ENCODE assay signal across 20 cellular contexts in genomic region chr22:35434061-35434750, GRCh38. TPM values are rescaled to one million over a fixed set of nuclear protein-coding genes. Genes with fewer than 3 reads are reported as not detected.
A peak's percentile ranks its signal among the peaks of the same experiment; 100 is the strongest.
DNase-seq lines count a peak whose midpoint lies in the region; ATAC-seq, FAIRE-seq and TF ChIP-seq lines count a peak whose summit lies in the region.
"Had no signal": no experiment of that assay in that cellular context is flagged by ENCODE, and none has a peak within 500 bp of the region (broad histone marks: within the 10 kb centered on the region; RNA-seq: fewer than 3 reads in every experiment).

No MANE protein-coding gene starts in this region.

- no peak overlapping the region for H3K9ac ChIP-seq in astrocyte (ENCODE audit: low read length)
- H3K9ac ChIP-seq in neural progenitor cell = no peak overlapping the region
- H3K9ac ChIP-seq: BLaER1 had no signal

- H3K27ac Mint-ChIP-seq in astrocyte (ENCODE audit: unreplicated experiment) (no peak overlapping the region), nephron progenitor cell (peak overlapping the region; percentile 32), neural progenitor cell (no peak overlapping the region)
- H3K27ac Mint-ChIP-seq: CD8-positive, alpha-beta T cell; HFFc6 had no signal

- ATAC-seq in HG02588 (IDR thresholded peaks at IDR 0.05; ENCODE audit: unreplicated experiment) = no peak
- ATAC-seq in GM21390 (IDR thresholded peaks at IDR 0.05; ENCODE audit: unreplicated experiment) = no peak
- ATAC-seq: CD8-positive, alpha-beta T cell had no signal

- FAIRE-seq in astrocyte (lab: Jason Lieb, UNC) = no peak

- H3K4me1 Mint-ChIP-seq in astrocyte (ENCODE audit: low read depth, unreplicated experiment) = peaks cover 5% of the 10 kb centered on the region
- H3K4me1 Mint-ChIP-seq in nephron progenitor cell = peaks cover 4% of the 10 kb centered on the region
- peaks cover 5% of the 10 kb centered on the region for H3K4me1 Mint-ChIP-seq in neural progenitor cell

- H3K27me3 ChIP-seq in MG63 = no peaks in the 10 kb centered on the region
- H3K27me3 ChIP-seq in astrocyte (ENCODE audit: insufficient read depth, low read length) = no peaks in the 10 kb centered on the region
- H3K27me3 ChIP-seq in prostate gland (replicated peaks; ENCODE audit: insufficient read depth) = no peaks in the 10 kb centered on the region
- no peaks in the 10 kb centered on the region for H3K27me3 ChIP-seq in neural progenitor cell
- H3K27me3 ChIP-seq: BLaER1 had no signal

- 95% methylated on average over 5 of the region's 5 CpGs for WGBS in prostate gland

- DNase-seq in EH (ENCODE audit: low read depth) (peak; percentile 13), MG63 (peak; percentile 15), astrocyte (ENCODE audit: low read depth) (peak; percentile 16), nephron progenitor cell (no peak), prostate gland (ENCODE audit: low spot score) (no peak), neural progenitor cell (ENCODE audit: low spot score) (no peak)
- DNase-seq: Calu3; CD8-positive, alpha-beta T cell; H7; HFFc6; KG1; NCI-H1092; NCI-H1436 treated with DMSO at 0.1 percent for 48 hours; NCI-H2029 treated with DMSO at 0.1 percent for 48 hours; NCI-H2171 treated with DMSO at 0.1 percent for 48 hours; NCI-H510A; NCI-H774 had no signal

- peaks cover 4% of the 10 kb centered on the region for H3K9me3 Mint-ChIP-seq in astrocyte (ENCODE audit: unreplicated experiment)
- H3K9me3 Mint-ChIP-seq in nephron progenitor cell = peaks cover 27% of the 10 kb centered on the region
- H3K9me3 Mint-ChIP-seq in neural progenitor cell = peaks cover 10% of the 10 kb centered on the region

- TF ChIP-seq CTCF in astrocyte (IDR thresholded peaks at IDR 0.05; ENCODE audit: insufficient read depth, low read depth, low read length) = no peak
- TF ChIP-seq CTCF in nephron progenitor cell (IDR thresholded peaks at IDR 0.05) = no peak
- TF ChIP-seq CTCF in prostate gland (IDR thresholded peaks at IDR 0.05) = no peak
- TF ChIP-seq CTCF in neural progenitor cell (IDR thresholded peaks at IDR 0.05) = no peak

- H3K4me3 ChIP-seq in MG63 (no peak overlapping the region), astrocyte (ENCODE audit: insufficient read depth, low read depth, low read length) (no peak overlapping the region), prostate gland (no peak overlapping the region), neural progenitor cell (no peak overlapping the region)
- H3K4me3 ChIP-seq: BLaER1 had no signal

- H3K4me1 ChIP-seq in astrocyte (ENCODE audit: insufficient read depth, low read length) = peaks cover 7% of the 10 kb centered on the region
- no peaks in the 10 kb centered on the region for H3K4me1 ChIP-seq in prostate gland (replicated peaks)
- no peaks in the 10 kb centered on the region for H3K4me1 ChIP-seq in neural progenitor cell

- H4K20me1 ChIP-seq in astrocyte (ENCODE audit: insufficient read depth, low read length) = no peaks in the 10 kb centered on the region
- no peaks in the 10 kb centered on the region for H4K20me1 ChIP-seq in neural progenitor cell (ENCODE audit: low read depth)

- H3K4me3 Mint-ChIP-seq in astrocyte (ENCODE audit: unreplicated experiment) (no peak overlapping the region), nephron progenitor cell (no peak overlapping the region), neural progenitor cell (no peak overlapping the region)
- H3K4me3 Mint-ChIP-seq: CD8-positive, alpha-beta T cell; HFFc6 had no signal

- no peaks in the 10 kb centered on the region; the same call in 1 of the 2 replicates for H3K9me3 ChIP-seq in MG63
- peaks cover 11% of the 10 kb centered on the region for H3K9me3 ChIP-seq in astrocyte (ENCODE audit: insufficient read depth, low read depth, low read length)
- H3K9me3 ChIP-seq in prostate gland = no peaks in the 10 kb centered on the region
- no peaks in the 10 kb centered on the region for H3K9me3 ChIP-seq in neural progenitor cell (ENCODE audit: low read depth)

- H3K79me2 ChIP-seq in astrocyte (ENCODE audit: insufficient read depth, low read length) = no peaks in the 10 kb centered on the region
- peaks cover 8% of the 10 kb centered on the region for H3K79me2 ChIP-seq in neural progenitor cell (ENCODE audit: low read depth)

- H3K27me3 Mint-ChIP-seq in astrocyte (ENCODE audit: low read depth, unreplicated experiment) (peaks cover 2% of the 10 kb centered on the region), nephron progenitor cell (ENCODE audit: low read depth, poor library complexity) (peaks cover 2% of the 10 kb centered on the region), neural progenitor cell (ENCODE audit: insufficient read depth, low read depth) (peaks cover 7% of the 10 kb centered on the region)

- TF ChIP-seq POLR2A in prostate gland (IDR thresholded peaks at IDR 0.05) = no peak

- intact Hi-C loops in prostate gland (cut with DNase I) = loop anchor here (10.0 kb wide), 1 partner anchor 691 kb away; no protein-coding TSS in a partner anchor

- peaks cover 53% of the 10 kb centered on the region for H3K36me3 ChIP-seq in MG63
- no peaks in the 10 kb centered on the region for H3K36me3 ChIP-seq in astrocyte (ENCODE audit: insufficient read depth, low read length)
- no peaks in the 10 kb centered on the region for H3K36me3 ChIP-seq in prostate gland
- H3K36me3 ChIP-seq in neural progenitor cell = peaks cover 5% of the 10 kb centered on the region

- no peak overlapping the region for H3K4me2 ChIP-seq in astrocyte (ENCODE audit: low read length)
- no peak overlapping the region for H3K4me2 ChIP-seq in neural progenitor cell
- H3K4me2 ChIP-seq: BLaER1 had no signal

- no peak overlapping the region for H3K27ac ChIP-seq in astrocyte (ENCODE audit: low read depth, low read length)
- H3K27ac ChIP-seq in prostate gland = no peak overlapping the region
- H3K27ac ChIP-seq in neural progenitor cell = no peak overlapping the region
- H3K27ac ChIP-seq: BLaER1 had no signal

- H3F3A ChIP-seq in neural progenitor cell (ENCODE audit: low read depth) = peaks cover 18% of the 10 kb centered on the region

- H3K36me3 Mint-ChIP-seq in astrocyte (ENCODE audit: low read depth, unreplicated experiment) = peaks cover 4% of the 10 kb centered on the region
- peaks cover 65% of the 10 kb centered on the region for H3K36me3 Mint-ChIP-seq in nephron progenitor cell (ENCODE audit: low read depth)
- peaks cover 41% of the 10 kb centered on the region for H3K36me3 Mint-ChIP-seq in neural progenitor cell

- H2AFZ ChIP-seq in astrocyte (ENCODE audit: low read depth, low read length) = no peak overlapping the region
- no peak overlapping the region for H2AFZ ChIP-seq in neural progenitor cell (replicated peaks)

RNA-seq across cellular contexts. Expression of gene MCM5, which starts 34.3 kb away (rescaled TPM):
- total RNA-seq in MG63 (2014; rRNA removed; shearing (Covaris generic); ENCODE audit: low replicate concordance) = 72.8 and 117 TPM in 2 replicates
- 12.6 and 12.8 TPM in 2 replicates for total RNA-seq in astrocyte
- total RNA-seq in prostate gland = 10 to 100 TPM; 42.2 to 51.8 TPM
- 131 and 132 TPM in 2 replicates for total RNA-seq in neural progenitor cell (ENCODE audit: low replicate concordance)

RNA-seq across cellular contexts. Expression of gene HMOX1, which starts 53.3 kb away (rescaled TPM):
- total RNA-seq in MG63 (2014; rRNA removed; shearing (Covaris generic); ENCODE audit: low replicate concordance) = 36.1 and 66.9 TPM in 2 replicates
- total RNA-seq in astrocyte = 14.0 and 17.0 TPM in 2 replicates
- 10 to 100 TPM in 1 of 2 donors, 1 to 10 TPM in 1; 3.5 to 31.5 TPM for total RNA-seq in prostate gland
- 2.4 and 6.5 TPM in 2 replicates for total RNA-seq in neural progenitor cell (ENCODE audit: low replicate concordance)

Comparison
In these comparisons a context has a peak if more than half of its experiments do, and no peak if none do; other contexts are left out.
1. DNase-seq: peak in EH (single experiment), MG63 (single experiment) and astrocyte (single experiment); none in nephron progenitor cell (single experiment), prostate gland (single experiment) and neural progenitor cell (single experiment).